Comparison of ENCODE assay signal across 1 cellular context in the genomic region with DNA sequence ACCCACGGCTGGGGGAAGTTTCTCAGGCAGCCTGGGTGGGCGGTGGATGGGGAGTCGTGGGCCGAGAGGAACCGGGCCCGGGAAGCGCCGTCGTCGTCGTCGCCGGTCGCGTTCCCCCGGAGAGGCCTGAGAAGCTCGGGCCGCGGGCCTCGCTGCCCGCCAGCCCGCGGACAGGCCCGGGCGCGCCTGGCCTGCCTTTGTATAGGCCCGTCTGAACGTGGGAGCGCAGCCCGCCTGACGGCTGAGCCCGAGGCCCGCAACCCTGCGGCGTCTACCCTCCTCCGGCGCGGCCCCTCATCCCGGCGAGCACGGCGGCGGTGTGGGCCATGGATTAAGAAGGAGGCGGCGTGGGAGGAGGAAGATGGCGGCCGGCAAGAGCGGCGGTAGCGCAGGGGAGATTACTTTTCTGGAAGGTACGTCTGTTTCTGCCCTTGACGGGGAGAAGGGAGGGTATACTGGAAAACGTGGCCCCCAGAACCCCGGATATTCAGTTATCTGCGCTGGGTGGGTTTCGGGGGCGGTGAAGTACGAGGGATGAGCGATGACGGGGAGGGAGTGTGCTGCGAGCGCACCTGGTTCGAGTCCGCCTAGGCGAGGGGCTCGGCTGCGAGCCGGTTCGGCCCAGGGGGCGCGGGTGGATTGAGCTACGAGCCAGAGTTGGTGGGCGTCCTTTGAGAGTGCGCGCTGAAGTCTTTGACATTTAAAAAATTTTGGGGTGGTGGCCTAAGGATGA.
TF ChIP-seq lines count a peak whose summit lies in the region.

No MANE protein-coding gene starts in this region.

TF ChIP-seq in SK-N-SH treated with all-trans-retinoic acid at 6 μM for 48 hours, 23 proteins besides CTCF, POLR2A, EP300 and RAD21 (continued from another document):
- no peak for TF ChIP-seq CSRNP3 (CRISPR knock-in tag; IDR thresholded peaks at IDR 0.05)
- no peak for TF ChIP-seq POU6F1 (CRISPR knock-in tag; IDR thresholded peaks at IDR 0.05; ENCODE audit: borderline replicate concordance, low read depth)
- TF ChIP-seq ARNTL (CRISPR knock-in tag; IDR thresholded peaks at IDR 0.05; ENCODE audit: borderline replicate concordance, low read depth) = no peak
- TF ChIP-seq ZNF565 (CRISPR knock-in tag; conservative IDR thresholded peaks at IDR 0.05; ENCODE audit: low read depth) = no peak
